In the genomic region with DNA sequence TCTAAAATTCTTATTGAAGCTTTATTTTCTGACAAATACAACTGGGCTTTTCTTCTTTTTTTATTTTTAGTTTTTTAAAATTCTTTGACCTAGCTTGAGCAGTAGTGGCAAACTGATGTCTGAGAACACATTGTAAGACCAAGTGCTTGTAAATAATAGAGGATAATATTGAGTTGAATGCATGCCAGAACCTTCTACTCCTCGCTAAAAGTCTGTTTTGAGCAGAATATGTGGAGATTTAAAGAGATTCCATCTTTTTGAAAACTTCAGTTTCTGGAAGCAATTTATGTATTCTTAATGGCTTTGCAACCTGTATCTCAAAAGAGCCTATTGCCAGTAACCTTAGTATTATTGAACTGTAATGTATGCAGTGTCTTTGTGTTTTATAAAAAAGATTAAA, we compare ENCODE assay signal across 31 cellular contexts.
"Had no signal": no experiment of that assay in that cellular context is flagged by ENCODE, and none has a peak within 500 bp of the region (broad histone marks: within the 10 kb centered on the region; RNA-seq: fewer than 3 reads in every experiment).

No MANE protein-coding gene starts in this region.

- DNase-seq: activated B cell treated with CpG ODN at 0.5 μM for 24 hours; activated CD4-positive, alpha-beta memory T cell treated with anti-CD3 and anti-CD28 coated beads for 36 hours; activated CD4-positive, alpha-beta T cell treated with anti-CD3 and anti-CD28 coated beads for 4 hours; activated CD4-positive, alpha-beta T cell treated with anti-CD3 and anti-CD28 coated beads, Interleukin-2, amount 10 ng/mL, durations not matched to agents 24 days and 14 days; activated CD4-positive, alpha-beta T cell treated with anti-CD3 and anti-CD28 coated beads, Interleukin-2, amount 50 U/mL, for 1 hour; activated CD4-positive, alpha-beta T cell treated with anti-CD3 and anti-CD28 coated beads, Interleukin-2, amount 50 U/mL, for 4 hours; activated CD4-positive, CD25-positive, alpha-beta regulatory T cell treated with anti-CD3 and anti-CD28 coated beads, Interleukin-2, amount 50 U/mL, for 72 hours; activated CD8-positive, alpha-beta memory T cell treated with anti-CD3 and anti-CD28 coated beads, Interleukin-2, amount 50 U/mL, for 4 hours; activated CD8-positive, alpha-beta T cell treated with anti-CD3 and anti-CD28 coated beads for 36 hours; activated effector memory CD4-positive, alpha-beta T cell treated with anti-CD3 and anti-CD28 coated beads, Interleukin-2, amount 50 U/mL, for 16 hours; activated gamma-delta T cell treated with Interleukin-2 at 50 U/mL for 16 hours; activated naive CD4-positive, alpha-beta T cell; activated naive CD4-positive, alpha-beta T cell treated with anti-CD3 and anti-CD28 coated beads for 36 hours; activated naive CD4-positive, alpha-beta T cell treated with anti-CD3 and anti-CD28 coated beads, Interleukin-2, amount 50 U/mL, for 16 hours; activated naive CD8-positive, alpha-beta T cell treated with anti-CD3 and anti-CD28 coated beads for 36 hours; activated T-cell treated with anti-CD3 and anti-CD28 coated beads for 4 hours; activated T-cell treated with anti-CD3 and anti-CD28 coated beads, Interleukin-2, amount 50 U/mL, for 1 hour; activated T-cell treated with anti-CD3 and anti-CD28 coated beads, Interleukin-2, amount 50 U/mL, for 4 hours; activated T-cell treated with anti-CD3 and anti-CD28 coated beads, Interleukin-2, amount 50 U/mL, for 72 hours; adrenal gland; amniotic stem cell; aorta; body of pancreas; caudate nucleus; T-helper 1 cell; T-helper 2 cell; T-helper 9 cell had no signal

- H3K36me3 ChIP-seq: adrenal gland, cardiac muscle cell had no signal

- H3K27me3 ChIP-seq: adrenal gland, body of pancreas, cardiac muscle cell had no signal

- H3K4me3 ChIP-seq: adrenal gland, body of pancreas, cardiac muscle cell had no signal

- H3K27ac ChIP-seq: adrenal gland, body of pancreas, cardiac muscle cell, VCaP had no signal

- ATAC-seq: activated CD8-positive, alpha-beta T cell treated with anti-CD3 and anti-CD28 coated beads for 36 hours; activated naive CD4-positive, alpha-beta T cell treated with anti-CD3 and anti-CD28 coated beads, Interleukin-2, amount 50 U/mL, for 72 hours; activated T-cell treated with anti-CD3 and anti-CD28 coated beads, Interleukin-2, amount 50 U/mL, for 4 hours; activated T-cell treated with anti-CD3 and anti-CD28 coated beads, Interleukin-2, amount 50 U/mL, for 72 hours; activated T-helper 17 cell treated with anti-CD3 and anti-CD28 coated beads, Interleukin-2, amount 50 U/mL, for 72 hours; body of pancreas had no signal
